13 cellular contexts compared by ENCODE assay signal in the genomic region with DNA sequence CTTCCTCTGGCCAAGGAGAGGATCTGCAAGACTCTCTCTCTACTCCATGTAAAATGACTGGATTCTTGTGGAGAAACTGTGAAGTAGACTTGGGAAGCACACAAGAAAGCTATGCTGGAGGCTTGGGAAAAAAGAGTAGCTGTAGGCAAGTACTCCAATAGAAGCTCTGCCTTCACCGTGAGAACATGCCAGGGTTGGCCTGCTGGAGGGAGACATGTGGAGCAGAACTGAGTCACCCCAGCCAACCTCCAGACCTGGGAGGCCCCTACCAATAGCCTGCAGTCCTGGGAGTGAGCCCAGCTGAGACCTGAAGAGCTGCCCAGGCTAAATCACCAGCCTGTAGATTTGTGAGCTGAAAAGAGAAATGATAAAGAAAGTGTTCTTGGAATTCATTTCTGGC.
DNase-seq lines count a peak whose midpoint lies in the region; ATAC-seq, FAIRE-seq and TF ChIP-seq lines count a peak whose summit lies in the region.
"Had no signal": no experiment of that assay in that cellular context is flagged by ENCODE, and none has a peak within 500 bp of the region (broad histone marks: within the 10 kb centered on the region; RNA-seq: fewer than 3 reads in every experiment).

No MANE protein-coding gene starts in this region.

- TF ChIP-seq POLR2A in H54 (IDR thresholded peaks at IDR 0.05; ENCODE audit: low read depth, low read length): no peak
- no peak for TF ChIP-seq POLR2A in lower leg skin (IDR thresholded peaks at IDR 0.05)

- ATAC-seq in HG03378 (IDR thresholded peaks at IDR 0.05; ENCODE audit: unreplicated experiment) (no peak), HG02840 (IDR thresholded peaks at IDR 0.05; ENCODE audit: low FRiP score, unreplicated experiment) (no peak)
- ATAC-seq: activated T-helper 17 cell treated with anti-CD3 and anti-CD28 coated beads, Interleukin-2, amount 50 U/mL, for 72 hours; natural killer cell; WTC11 had no signal

- no peak for TF ChIP-seq CTCF in lower leg skin (IDR thresholded peaks at IDR 0.05)

- WGBS in lower leg skin, 2 donors: 13 to 24% methylated on average over 1 of the region's 1 CpG

- FAIRE-seq in H54 (lab: Jason Lieb, UNC): peak; percentile 36

- intact Hi-C loops in lower leg skin (cut with DNase I; ENCODE audit: low total_unique reads): no loop called here

- no peak overlapping the region for H3K4me3 ChIP-seq in lower leg skin (ENCODE audit: low read depth, poor library complexity, severe bottlenecking)
- H3K4me3 ChIP-seq: SJCRH30 had no signal

- peak; percentile 12 for DNase-seq in H54 (ENCODE audit: insufficient read length, low spot score)
- DNase-seq in astrocyte of the hippocampus (ENCODE audit: low read depth, low spot score): peak; percentile 92
- peak; percentile 16 for DNase-seq in glomerular visceral epithelial cell (ENCODE audit: extremely low spot score)
- peak; percentile 64 for DNase-seq in smooth muscle cell of the brain vasculature (ENCODE audit: low read depth, low spot score)
- DNase-seq in NCI-H345 treated with DMSO at 0.1 percent for 48 hours (lab: John Stamatoyannopoulos, UW; ENCODE audit: unreplicated experiment): no peak
- no peak for DNase-seq in lower leg skin (ENCODE audit: low spot score in 2 of 2)
- DNase-seq: natural killer cell, NCI-H524 treated with DMSO at 0.1 percent for 48 hours, SJCRH30 had no signal

Comparison
In these comparisons a context has a peak if more than half of its experiments do, and no peak if none do; other contexts are left out.
1. DNase-seq: peak in H54 (single experiment), astrocyte of the hippocampus (single experiment), glomerular visceral epithelial cell (single experiment) and smooth muscle cell of the brain vasculature (single experiment); none in NCI-H345 treated with DMSO at 0.1 percent for 48 hours (single experiment) and lower leg skin (0 of 2).